25 cellular contexts compared by ENCODE assay signal in genomic region chr10:38157270-38157685, GRCh38.
"Had no signal": no experiment of that assay in that cellular context is flagged by ENCODE, and none has a peak within 500 bp of the region (broad histone marks: within the 10 kb centered on the region; RNA-seq: fewer than 3 reads in every experiment).

No MANE protein-coding gene starts in this region.

- DNase-seq: activated CD4-positive, alpha-beta memory T cell treated with anti-CD3 and anti-CD28 coated beads for 36 hours; activated CD4-positive, alpha-beta T cell treated with anti-CD3 and anti-CD28 coated beads, Interleukin-2, amount 10 ng/mL, durations not matched to agents 24 days and 14 days; activated CD4-positive, CD25-positive, alpha-beta regulatory T cell treated with anti-CD3 and anti-CD28 coated beads, Interleukin-2, amount 50 U/mL, for 72 hours; activated CD8-positive, alpha-beta memory T cell treated with anti-CD3 and anti-CD28 coated beads, Interleukin-2, amount 50 U/mL, for 48 hours; activated gamma-delta T cell; activated naive CD4-positive, alpha-beta T cell treated with anti-CD3 and anti-CD28 coated beads, Interleukin-2, amount 10 ng/mL, durations not matched to agents 7 days and 5 days; activated naive CD8-positive, alpha-beta T cell treated with anti-CD3 and anti-CD28 coated beads, Interleukin-2, amount 10 ng/mL, durations not matched to agents 7 days and 5 days; activated T-cell treated with anti-CD3 and anti-CD28 coated beads, Interleukin-2, amount 50 U/mL, for 24 hours; brain microvascular endothelial cell; cortex of kidney; heart right ventricle; lower lobe of right lung; mesenchymal stem cell; naive thymus-derived CD8-positive, alpha-beta T cell; occipital lobe; stimulated activated CD4-positive, alpha-beta T cell treated with anti-CD3 and anti-CD28 coated beads, Interleukin-15, amount 100 ng/mL, for 24 hours; stimulated activated CD4-positive, alpha-beta T cell treated with anti-CD3 and anti-CD28 coated beads, Interleukin-2, amount 100 ng/mL, for 24 hours; stimulated activated naive B cell treated with anti-CD40 and anti-IgM and Interleukin-4, amounts not matched to agents 10 μg/mL and 1 μg/mL and 100 μg/mL, for 72 hours; stomach; T-helper 9 cell had no signal

- H3K4me3 ChIP-seq: heart right ventricle, left lung, lower lobe of right lung, right atrium auricular region, stomach, tibial nerve had no signal

- H3K27ac ChIP-seq: brain microvascular endothelial cell, heart right ventricle, left lung, lower lobe of right lung, right atrium auricular region, stomach, tibial nerve had no signal

- H3K27me3 ChIP-seq: brain microvascular endothelial cell, heart right ventricle, left lung, right atrium auricular region, stomach, tibial nerve had no signal

- H3K4me1 ChIP-seq: heart right ventricle, left lung, lower lobe of right lung, right atrium auricular region, stomach, tibial nerve had no signal

- H3K36me3 ChIP-seq: brain microvascular endothelial cell, heart right ventricle, left lung, lower lobe of right lung, right atrium auricular region, stomach had no signal

- FAIRE-seq: astrocyte, endothelial cell of umbilical vein had no signal
